24 cellular contexts compared by ENCODE assay signal in the genomic region with DNA sequence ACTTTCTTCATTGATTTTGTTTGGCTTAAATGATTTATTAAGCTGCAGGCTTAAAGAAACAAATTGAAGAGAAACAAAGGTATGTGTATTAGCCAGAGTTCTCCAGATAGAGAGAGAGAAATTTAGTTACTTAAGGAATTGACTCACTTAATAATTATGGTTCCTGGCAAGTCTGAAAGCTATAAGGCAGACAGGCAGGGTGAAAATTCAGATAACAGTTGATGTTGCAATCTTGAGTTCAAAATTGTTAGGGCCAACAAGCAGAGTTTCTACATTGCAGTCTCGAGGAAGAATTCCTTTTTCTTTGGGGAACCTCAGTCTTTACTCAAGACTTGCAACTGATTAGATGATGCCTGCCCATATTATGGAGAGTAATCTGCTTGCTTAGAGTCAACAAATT.
A peak's percentile ranks its signal among the peaks of the same experiment; 100 is the strongest.
DNase-seq lines count a peak whose midpoint lies in the region; ATAC-seq, FAIRE-seq and TF ChIP-seq lines count a peak whose summit lies in the region.
"Had no signal": no experiment of that assay in that cellular context is flagged by ENCODE, and none has a peak within 500 bp of the region (broad histone marks: within the 10 kb centered on the region; RNA-seq: fewer than 3 reads in every experiment).

No MANE protein-coding gene starts in this region.

- intact Hi-C loops in activated naive CD4-positive, alpha-beta T cell treated with anti-CD3 and anti-CD28 coated beads for 36 hours (cut with micrococcal nuclease): no loop called here

- WGBS in endodermal cell (ENCODE audit: insufficient coverage in 1 of 2, insufficient read length in 1 of 2), 2 experiments: 86 to 100% methylated on average over 1 of the region's 1 CpG

- peak; percentile 82 for ATAC-seq in omental fat pad (ENCODE audit: low FRiP score)
- ATAC-seq: A549, GM23338, HCT116 had no signal

- H3K27me3 ChIP-seq in endodermal cell (ENCODE audit: control insufficient read depth, insufficient read depth, low read length, poor library complexity, severe bottlenecking): no peaks in the 10 kb centered on the region
- H3K27me3 ChIP-seq: BE2C; BLaER1 treated with 17β-estradiol and CSF1 and Interleukin-3, amounts not matched to agents 10 nM and 100 nM had no signal

- TF ChIP-seq CTCF in D721Med (IDR thresholded peaks at IDR 0.05; ENCODE audit: insufficient read depth, missing control alignments): no peak
- no peak for TF ChIP-seq CTCF in fibroblast of pulmonary artery (IDR thresholded peaks at IDR 0.05; ENCODE audit: low read length, missing control alignments)
- TF ChIP-seq CTCF in omental fat pad (IDR thresholded peaks at IDR 0.05): no peak
- TF ChIP-seq CTCF in endodermal cell (conservative IDR thresholded peaks at IDR 0.05): no peak

- H3K36me3 Mint-ChIP-seq in activated naive CD4-positive, alpha-beta T cell treated with anti-CD3 and anti-CD28 coated beads for 36 hours (ENCODE audit: low read depth): no peaks in the 10 kb centered on the region
- no peaks in the 10 kb centered on the region for H3K36me3 Mint-ChIP-seq in endodermal cell (ENCODE audit: low read depth)
- H3K36me3 Mint-ChIP-seq: CD14-positive monocyte; CD8-positive, alpha-beta memory T cell had no signal

- peaks cover 2% of the 10 kb centered on the region for H3K9me3 Mint-ChIP-seq in activated naive CD4-positive, alpha-beta T cell treated with anti-CD3 and anti-CD28 coated beads for 36 hours
- H3K9me3 Mint-ChIP-seq in endodermal cell: peaks cover 1% of the 10 kb centered on the region

- no peaks in the 10 kb centered on the region for H3K36me3 ChIP-seq in endodermal cell (ENCODE audit: control insufficient read depth, insufficient read depth, low read length)
- H3K36me3 ChIP-seq: BE2C; BLaER1 treated with 17β-estradiol and CSF1 and Interleukin-3, amounts not matched to agents 10 nM and 100 nM had no signal

- H3K27ac Mint-ChIP-seq in activated naive CD4-positive, alpha-beta T cell treated with anti-CD3 and anti-CD28 coated beads for 36 hours: no peak overlapping the region
- H3K27ac Mint-ChIP-seq in endodermal cell: no peak overlapping the region
- H3K27ac Mint-ChIP-seq: CD14-positive monocyte; CD4-positive, alpha-beta T cell; CD8-positive, alpha-beta memory T cell; GM23338; H9 had no signal

- peak; percentile 38 for FAIRE-seq in D721Med (lab: Jason Lieb, UNC)
- FAIRE-seq: A549, GM12891, GM18507 had no signal

- H3K27me3 Mint-ChIP-seq in activated naive CD4-positive, alpha-beta T cell treated with anti-CD3 and anti-CD28 coated beads for 36 hours (ENCODE audit: low read depth): no peaks in the 10 kb centered on the region
- H3K27me3 Mint-ChIP-seq in endodermal cell (ENCODE audit: insufficient read depth): no peaks in the 10 kb centered on the region
- H3K27me3 Mint-ChIP-seq: CD4-positive, alpha-beta T cell; CD8-positive, alpha-beta memory T cell had no signal

- H3K27ac ChIP-seq in endodermal cell (ENCODE audit: low read depth, low read length): no peak overlapping the region
- H3K27ac ChIP-seq: A549; BLaER1 treated with 17β-estradiol and CSF1 and Interleukin-3, amounts not matched to agents 10 nM and 100 nM had no signal

- H3K9me3 ChIP-seq in endodermal cell (ENCODE audit: control insufficient read depth, low read length): peaks cover 7% of the 10 kb centered on the region
- H3K9me3 ChIP-seq: A549, BE2C had no signal

- DNase-seq in D721Med (ENCODE audit: insufficient read length, low spot score) (no peak), OCI-M1 (lab: John Stamatoyannopoulos, UW) (peak; percentile 8), fibroblast of pulmonary artery (ENCODE audit: low read depth) (peak; percentile 37), omental fat pad (ENCODE audit: low spot score) (no peak), endodermal cell (no peak)
- no peak for DNase-seq in stimulated activated CD4-positive, alpha-beta T cell treated with anti-CD3 and anti-CD28 coated beads, Interleukin-4, amount 100 ng/mL, for 24 hours
- no peak for DNase-seq in activated naive CD4-positive, alpha-beta T cell treated with anti-CD3 and anti-CD28 coated beads for 36 hours
- DNase-seq: 8988T; ACHN; AML-193; BE2C; CD4-positive, alpha-beta T cell; CD8-positive, alpha-beta memory T cell; DMS53; DMS79 treated with DMSO at 0.1 percent for 48 hours; GF-D8; H9 had no signal

- H3K9ac ChIP-seq in endodermal cell (ENCODE audit: extremely low read depth, low read length, poor library complexity, severe bottlenecking): no peak overlapping the region
- H3K9ac ChIP-seq: BLaER1 treated with 17β-estradiol and CSF1 and Interleukin-3, amounts not matched to agents 10 nM and 100 nM had no signal

- no peaks in the 10 kb centered on the region for H3K4me1 ChIP-seq in endodermal cell (ENCODE audit: control insufficient read depth, insufficient read depth, low read length)
- H3K4me1 ChIP-seq: A549; BE2C; BLaER1 treated with 17β-estradiol and CSF1 and Interleukin-3, amounts not matched to agents 10 nM and 100 nM had no signal

- H3K4me3 Mint-ChIP-seq in activated naive CD4-positive, alpha-beta T cell treated with anti-CD3 and anti-CD28 coated beads for 36 hours: no peak overlapping the region
- H3K4me3 Mint-ChIP-seq in endodermal cell: no peak overlapping the region
- H3K4me3 Mint-ChIP-seq: CD14-positive monocyte; CD4-positive, alpha-beta T cell; CD8-positive, alpha-beta memory T cell; GM23338; H9 had no signal

- no peak overlapping the region for H3K4me3 ChIP-seq in fibroblast of pulmonary artery (replicated peaks; ENCODE audit: low read depth, low read length)
- no peak overlapping the region for H3K4me3 ChIP-seq in endodermal cell (ENCODE audit: low read length)
- H3K4me3 ChIP-seq: A549; BLaER1 treated with 17β-estradiol and CSF1 and Interleukin-3, amounts not matched to agents 10 nM and 100 nM; GM23338 had no signal

- CTCF ChIA-PET in activated naive CD4-positive, alpha-beta T cell treated with anti-CD3 and anti-CD28 coated beads for 36 hours (lab: Charles Lee): no interaction called here

- H3K4me1 Mint-ChIP-seq in activated naive CD4-positive, alpha-beta T cell treated with anti-CD3 and anti-CD28 coated beads for 36 hours (ENCODE audit: low read depth): no peaks in the 10 kb centered on the region
- H3K4me1 Mint-ChIP-seq in endodermal cell: no peaks in the 10 kb centered on the region
- H3K4me1 Mint-ChIP-seq: CD14-positive monocyte; CD8-positive, alpha-beta memory T cell; GM23338; H9 had no signal

Comparison
In these comparisons a context has a peak if more than half of its experiments do, and no peak if none do; other contexts are left out.
1. DNase-seq: peak in OCI-M1 (single experiment) and fibroblast of pulmonary artery (single experiment); none in D721Med (single experiment), omental fat pad (single experiment), stimulated activated CD4-positive, alpha-beta T cell treated with anti-CD3 and anti-CD28 coated beads, Interleukin-4, amount 100 ng/mL, for 24 hours (single experiment), activated naive CD4-positive, alpha-beta T cell treated with anti-CD3 and anti-CD28 coated beads for 36 hours (single experiment) and endodermal cell (single experiment).